ENCODE assay signal across 13 cellular contexts in the genomic region with DNA sequence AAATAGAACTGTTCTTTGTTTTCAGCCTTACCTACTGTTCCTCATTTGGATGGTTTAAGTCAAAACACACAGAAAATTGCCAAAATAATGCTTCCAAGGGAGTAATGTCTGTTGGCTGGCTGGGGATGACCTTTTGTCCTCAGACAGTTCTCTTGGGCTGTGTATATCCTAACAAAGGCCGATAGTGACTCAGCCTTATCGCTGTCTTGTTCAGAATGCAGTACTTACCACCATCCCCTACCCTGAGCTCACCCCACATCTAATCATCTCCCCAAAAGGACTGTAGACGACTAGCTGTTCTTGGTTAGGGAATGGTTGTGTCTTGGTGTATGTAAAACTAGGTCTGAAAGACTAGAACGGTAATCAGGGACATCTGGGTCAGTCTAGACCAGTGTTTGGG.
"Had no signal": no experiment of that assay in that cellular context is flagged by ENCODE, and none has a peak within 500 bp of the region (broad histone marks: within the 10 kb centered on the region; RNA-seq: fewer than 3 reads in every experiment).

No MANE protein-coding gene starts in this region.

- H3K9me3 ChIP-seq: gastroesophageal sphincter, left ventricle myocardium inferior, pancreas, tibial nerve had no signal

- H3K27ac ChIP-seq: gastroesophageal sphincter, left ventricle myocardium inferior, pancreas, tibial nerve had no signal

- DNase-seq: activated CD4-positive, alpha-beta T cell treated with anti-CD3 and anti-CD28 coated beads, Interleukin-2, amount 50 U/mL, for 1 hour; activated gamma-delta T cell; activated naive CD8-positive, alpha-beta T cell treated with anti-CD3 and anti-CD28 coated beads for 36 hours; activated T-cell treated with anti-CD3 and anti-CD28 coated beads for 4 hours; aorta; kidney; left ventricle myocardium inferior; pancreas; retina; stimulated activated CD4-positive, alpha-beta T cell treated with anti-CD3 and anti-CD28 coated beads, Interleukin-4, amount 100 ng/mL, for 1 hour; SW 1271 had no signal

- H3K4me1 ChIP-seq: pancreas had no signal

- ATAC-seq: gastroesophageal sphincter, pancreas had no signal

- H3K4me3 ChIP-seq: gastroesophageal sphincter, left ventricle myocardium inferior, pancreas, tibial nerve had no signal

- H3K27me3 ChIP-seq: gastroesophageal sphincter, pancreas, tibial nerve had no signal
